11 cellular contexts compared by ENCODE assay signal in the genomic region with DNA sequence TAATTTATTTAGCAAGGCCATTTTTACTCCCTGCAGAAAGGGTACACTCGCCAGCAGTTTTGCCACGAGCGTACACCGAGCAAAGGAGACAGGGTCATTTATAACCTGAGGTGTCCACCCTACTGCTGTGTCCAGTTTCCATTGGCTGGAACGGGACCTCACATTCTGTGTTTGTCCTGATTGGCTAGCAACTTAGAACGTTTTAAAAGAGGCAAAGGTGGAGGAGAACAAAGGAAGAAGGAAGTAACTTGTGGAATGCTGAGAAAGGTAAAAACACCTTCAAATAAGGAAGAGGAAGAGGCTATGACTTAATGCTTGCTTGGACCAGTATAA. TPM values are rescaled to one million over a fixed set of nuclear protein-coding genes. Genes with fewer than 3 reads are reported as not detected.
DNase-seq lines count a peak whose midpoint lies in the region; ATAC-seq and TF ChIP-seq lines count a peak whose summit lies in the region.
"Not testable (repeated sequence)": the region's sequence is repeated elsewhere in the genome, so short reads cannot be mapped to it uniquely, and the experiment has no call there.
"Had no signal": no experiment of that assay in that cellular context is flagged by ENCODE, and none has a peak within 500 bp of the region (broad histone marks: within the 10 kb centered on the region; RNA-seq: fewer than 3 reads in every experiment).

No MANE protein-coding gene starts in this region.

- peak; percentile 80 to 89 for DNase-seq in Caco-2
- DNase-seq in HFFc6; activated CD4-positive, alpha-beta memory T cell treated with anti-CD3 and anti-CD28 coated beads for 36 hours; cardiac fibroblast (ENCODE audit: low read depth in 2 of 2): not testable (repeated sequence)
- peak; percentile 56 for DNase-seq in NOMO-1 treated with dmso at 0.1 percent for 144 hours (lab: John Stamatoyannopoulos, UW; ENCODE audit: unreplicated experiment)
- peak; percentile 33 for DNase-seq in left ventricle myocardium superior
- DNase-seq in superior temporal gyrus (ENCODE audit: extremely low spot score): peak; percentile 10

- POLR2A ChIA-PET in Caco-2 (lab: Charles Lee): interaction anchor here (0.5 to 1.7 kb wide), 5 partner anchors 9 to 360 kb away, joined by 3 to 16 read pairs (median 6); partner anchors contain the start of gene FAM32A
- POLR2A ChIA-PET in activated CD4-positive, alpha-beta memory T cell treated with anti-CD3 and anti-CD28 coated beads for 36 hours (lab: Charles Lee): not testable (repeated sequence)

- ATAC-seq in left ventricle myocardium superior: peak; percentile 31

- not testable (repeated sequence) for BruUV-seq in Caco-2 (replicated peaks; lab: Mats Ljungman, UMichigan)

- H3K36me3 Mint-ChIP-seq in Caco-2 (ENCODE audit: insufficient read depth, unreplicated experiment): peaks cover 24% of the 10 kb centered on the region
- not testable (repeated sequence) for H3K36me3 Mint-ChIP-seq in HFFc6 (ENCODE audit: low read depth); activated CD4-positive, alpha-beta memory T cell treated with anti-CD3 and anti-CD28 coated beads for 36 hours

- H3K4me1 ChIP-seq in Caco-2 (peaks cover 30% of the 10 kb centered on the region), neutrophil (ENCODE audit: control insufficient read depth in 1 of 2, insufficient read depth in 1 of 2, low read depth in 1 of 2, low read length in 1 of 2) (peaks cover 19 to 21% of the 10 kb centered on the region in 2 experiments)

- TF ChIP-seq CTCF in Caco-2 (IDR thresholded peaks at IDR 0.05; ENCODE audit: insufficient read depth in 1 of 2, low read depth in 1 of 2, low read length in 1 of 2, severe bottlenecking in 1 of 2, unreplicated experiment in 1 of 2); HFFc6 (IDR thresholded peaks at IDR 0.05); cardiac fibroblast (IDR thresholded peaks at IDR 0.05; ENCODE audit: low read depth, low read length); neutrophil (IDR thresholded peaks at IDR 0.05): not testable (repeated sequence)

- H3K27ac Mint-ChIP-seq in Caco-2 (ENCODE audit: unreplicated experiment) (peak overlapping the region; percentile 94), HFFc6 (peak overlapping the region; percentile 93)
- H3K27ac Mint-ChIP-seq in activated CD4-positive, alpha-beta memory T cell treated with anti-CD3 and anti-CD28 coated beads for 36 hours: peak overlapping the region; percentile 95

- H3K4me3 ChIP-seq in Caco-2 (ENCODE audit: low read depth, low read length) (peak overlapping the region; percentile 68), cardiac fibroblast (replicated peaks in 1 of 2; ENCODE audit: low read depth in 2 of 2, low read length in 2 of 2) (peak overlapping the region; percentile 72 to 83), neutrophil (ENCODE audit: low read depth in 1 of 2, low read length in 1 of 2) (peak overlapping the region; percentile 67 to 81)

- H3K4me1 Mint-ChIP-seq in Caco-2 (ENCODE audit: low read depth, unreplicated experiment) (peaks cover 14% of the 10 kb centered on the region), HFFc6 (ENCODE audit: low read depth) (peaks cover 15% of the 10 kb centered on the region)
- H3K4me1 Mint-ChIP-seq in activated CD4-positive, alpha-beta memory T cell treated with anti-CD3 and anti-CD28 coated beads for 36 hours (ENCODE audit: low read depth): peaks cover 25% of the 10 kb centered on the region

- H3K9me3 ChIP-seq in Caco-2, neutrophil: not testable (repeated sequence)

- H3K27ac ChIP-seq in neutrophil: peak overlapping the region; percentile 97

- H3K36me3 ChIP-seq in Caco-2 (ENCODE audit: control insufficient read depth, insufficient read depth, low read length); neutrophil: not testable (repeated sequence)

- intact Hi-C loops in Caco-2 (cut with micrococcal nuclease; ENCODE audit: unreplicated experiment): loop anchor here (1.0 to 10.0 kb wide), 2 partner anchors 9 to 347 kb away; partner anchors contain the start of gene FAM32A
- intact Hi-C loops in activated CD4-positive, alpha-beta memory T cell treated with anti-CD3 and anti-CD28 coated beads for 36 hours (cut with micrococcal nuclease): loop anchor here (1.0 to 10.0 kb wide), 5 partner anchors 240 to 747 kb away; partner anchors contain the start of genes FAM32A and TPM4
- intact Hi-C loops in left ventricle myocardium superior (cut with micrococcal nuclease): not testable (repeated sequence)

- not testable (repeated sequence) for H3K27me3 ChIP-seq in Caco-2 (replicated peaks; ENCODE audit: control insufficient read depth, insufficient read depth, low read length); neutrophil

- not testable (repeated sequence) for H3K9me3 Mint-ChIP-seq in Caco-2 (ENCODE audit: unreplicated experiment); HFFc6; activated CD4-positive, alpha-beta memory T cell treated with anti-CD3 and anti-CD28 coated beads for 36 hours

- CTCF ChIA-PET in Caco-2 (lab: Charles Lee): interaction anchor here (1.2 kb wide), 1 partner anchor 27 kb away, joined by 5 read pairs; no protein-coding TSS in a partner anchor
- CTCF ChIA-PET in activated CD4-positive, alpha-beta memory T cell treated with anti-CD3 and anti-CD28 coated beads for 36 hours (lab: Charles Lee): interaction anchor here (1.2 to 1.4 kb wide), 2 partner anchors 18 to 163 kb away, joined by 3 read pairs; no protein-coding TSS in a partner anchor

- H3K27me3 Mint-ChIP-seq in Caco-2 (ENCODE audit: insufficient read depth, unreplicated experiment); HFFc6 (ENCODE audit: insufficient read depth); activated CD4-positive, alpha-beta memory T cell treated with anti-CD3 and anti-CD28 coated beads for 36 hours: not testable (repeated sequence)

- H3K4me3 Mint-ChIP-seq in Caco-2 (ENCODE audit: unreplicated experiment) (peak overlapping the region; percentile 76), HFFc6 (peak overlapping the region; percentile 86)
- H3K4me3 Mint-ChIP-seq in activated CD4-positive, alpha-beta memory T cell treated with anti-CD3 and anti-CD28 coated beads for 36 hours: peak overlapping the region; percentile 83

RNA-seq across cellular contexts. Expression of gene OR10H1, which starts 21.9 kb away (rescaled TPM):
- total RNA-seq in Caco-2 (2022) (not detected in 2 replicates), left ventricle myocardium superior (not detected)
- not detected for total RNA-seq in HFFc6 (2021; fragmentation: NEBNext Ultra II Directional; extraction: Animal tissue kit (Norgen Biotek cat#: 25700))
- total RNA-seq in activated CD4-positive, alpha-beta memory T cell treated with anti-CD3 and anti-CD28 coated beads for 36 hours: not detected
- total RNA-seq: HT1080 had no signal

RNA-seq across cellular contexts. Expression of gene OR10H5, which starts 49.9 kb away (rescaled TPM):
- total RNA-seq in Caco-2 (2022) (not detected in 2 replicates), left ventricle myocardium superior (not detected)
- not detected for total RNA-seq in HFFc6 (2021; fragmentation: NEBNext Ultra II Directional; extraction: Animal tissue kit (Norgen Biotek cat#: 25700))
- not detected for total RNA-seq in activated CD4-positive, alpha-beta memory T cell treated with anti-CD3 and anti-CD28 coated beads for 36 hours
- total RNA-seq: endodermal cell, HT1080, mesothelial cell of epicardium had no signal
